ENCODE assay signal across 8 cellular contexts in the genomic region with DNA sequence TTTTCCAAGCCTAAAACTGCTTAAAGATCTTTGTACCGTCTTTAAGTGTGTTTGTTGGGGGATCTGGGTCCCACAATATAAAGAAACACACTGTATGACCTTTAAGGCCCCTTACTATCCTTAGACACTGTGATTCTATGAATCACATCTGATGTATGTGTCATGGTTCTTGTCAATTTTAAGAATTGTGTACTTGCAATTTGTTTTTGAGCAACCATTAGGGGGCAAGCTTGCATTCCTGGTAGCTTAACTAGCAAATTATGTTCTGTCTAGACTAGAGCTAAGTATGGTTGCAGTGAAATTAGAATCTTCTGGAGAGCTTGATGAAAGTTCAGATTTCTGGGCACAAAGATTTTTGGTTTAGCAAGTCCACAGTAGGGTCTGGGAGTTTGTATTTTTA.
DNase-seq lines count a peak whose midpoint lies in the region; ATAC-seq, FAIRE-seq and TF ChIP-seq lines count a peak whose summit lies in the region.

No MANE protein-coding gene starts in this region.

- no peaks in the 10 kb centered on the region for H3K79me2 ChIP-seq in PC-3 (ENCODE audit: low read length)

- TF ChIP-seq CTCF in A549 (IDR thresholded peaks at IDR 0.05) (peak; percentile 70), GM12872 (IDR thresholded peaks at IDR 0.05; ENCODE audit: insufficient read depth, low read depth, low read length) (peak; percentile 60), PC-3 (conservative IDR thresholded peaks at IDR 0.05; ENCODE audit: low read depth, low read length) (peak; percentile 80), epithelial cell of proximal tubule (conservative IDR thresholded peaks at IDR 0.05; ENCODE audit: low read depth, low read length) (peak; percentile 79), gastrocnemius medialis (IDR thresholded peaks at IDR 0.05 in 4 of 5, conservative IDR thresholded peaks at IDR 0.05 in 1 of 5) (peak in 1 of 5 experiments; percentile 8)

- H3K4me1 ChIP-seq in A549, result peaks cover 16% of the 10 kb centered on the region
- H3K4me1 ChIP-seq in PC-3 (ENCODE audit: insufficient read depth, low read length), result peaks cover 46% of the 10 kb centered on the region
- H3K4me1 ChIP-seq in gastrocnemius medialis, result no peaks in the 10 kb centered on the region

- FAIRE-seq in A549 (lab: Jason Lieb, UNC), result peak; percentile 91

- H3K9me3 ChIP-seq in A549, result no peaks in the 10 kb centered on the region
- no peaks in the 10 kb centered on the region for H3K9me3 ChIP-seq in PC-3 (ENCODE audit: low read length)
- H3K9me3 ChIP-seq in gastrocnemius medialis, result no peaks in the 10 kb centered on the region

- H3K4me2 ChIP-seq in A549, result no peak overlapping the region
- no peak overlapping the region for H3K4me2 ChIP-seq in PC-3 (ENCODE audit: low read length)

- H3K4me3 ChIP-seq in A549 (no peak overlapping the region), PC-3 (ENCODE audit: low read length) (no peak overlapping the region), epithelial cell of proximal tubule (ENCODE audit: low read depth, low read length) (no peak overlapping the region), gastrocnemius medialis (no peak overlapping the region)

- TF ChIP-seq POLR2A in A549 (IDR thresholded peaks at IDR 0.05; ENCODE audit: low read length) (no peak), gastrocnemius medialis (IDR thresholded peaks at IDR 0.05) (no peak)

- no peaks in the 10 kb centered on the region for H3K9me2 ChIP-seq in PC-3 (replicated peaks; ENCODE audit: low read length)

- CTCF ChIA-PET in A549 (lab: Yijun Ruan, JAX) (interaction anchor here (0.6 to 2.4 kb wide), 21 partner anchors 9 to 436 kb away, joined by 3 to 17 read pairs (median 4); no protein-coding TSS in a partner anchor), PC-3 (lab: Charles Lee) (interaction anchor here (0.6 to 1.6 kb wide), 2 partner anchors 57 to 435 kb away, joined by 3 to 13 read pairs; no protein-coding TSS in a partner anchor)

- H3K27ac ChIP-seq in A549 (no peak overlapping the region), PC-3 (ENCODE audit: low read length) (no peak overlapping the region; the same call in 1 of the 2 replicates), gastrocnemius medialis (no peak overlapping the region)

- DNase-seq in A549 (ENCODE audit: low read depth in 1 of 2, low spot score in 1 of 2) (peak; percentile 38 to 69), PC-3 (peak; percentile 75), epithelial cell of proximal tubule (ENCODE audit: low read depth) (peak; percentile 29), sciatic nerve (ENCODE audit: low spot score) (no peak), middle frontal gyrus (ENCODE audit: extremely low spot score, low spot score) (no peak), gastrocnemius medialis (no peak)

- H3F3A ChIP-seq in PC-3 (ENCODE audit: low read length, unreplicated experiment), result no peaks in the 10 kb centered on the region

- in situ Hi-C loops in gastrocnemius medialis (cut with MboI; ENCODE audit: low sequenced_read_pairs in 4 of 4), result no loop called here

- ATAC-seq in A549, result peak; percentile 91
- peak; percentile 52 for ATAC-seq in HG03135 (IDR thresholded peaks at IDR 0.05; ENCODE audit: unreplicated experiment)
- peak; percentile 50 for ATAC-seq in PC-3
- peak; percentile 65 for ATAC-seq in sciatic nerve
- no peak for ATAC-seq in gastrocnemius medialis

- H3K27me3 ChIP-seq in PC-3 (ENCODE audit: low read length) (no peaks in the 10 kb centered on the region), gastrocnemius medialis (no peaks in the 10 kb centered on the region)

- no TSS peak for BruUV-seq in PC-3 (replicated peaks; lab: Mats Ljungman, UMichigan)

- H2AFZ ChIP-seq in PC-3 (ENCODE audit: low read length), result no peak overlapping the region

- TF ChIP-seq RAD21 in A549 (conservative IDR thresholded peaks at IDR 0.05 in 1 of 2, IDR thresholded peaks at IDR 0.05 in 1 of 2), result peak; percentile 81 to 91

- POLR2A ChIA-PET in A549 (lab: Yijun Ruan, JAX) (no interaction called here), PC-3 (lab: Charles Lee; ENCODE audit: unreplicated experiment) (no interaction called here)

- no peak for TF ChIP-seq EP300 in A549 (IDR thresholded peaks at IDR 0.05)

- no peaks in the 10 kb centered on the region for H3K36me3 ChIP-seq in PC-3 (ENCODE audit: low read depth, low read length)
- H3K36me3 ChIP-seq in gastrocnemius medialis, result no peaks in the 10 kb centered on the region

- no peaks in the 10 kb centered on the region for H4K20me1 ChIP-seq in PC-3 (ENCODE audit: low read length)

- intact Hi-C loops in PC-3 (cut with micrococcal nuclease) (loop anchor here (1.0 to 10.0 kb wide), 3 partner anchors 98 to 342 kb away; no protein-coding TSS in a partner anchor), sciatic nerve (cut with DNase I) (no loop called here), gastrocnemius medialis (cut with DNase I; ENCODE audit: low total_unique reads) (loop anchor here (5.0 kb wide), 1 partner anchor 57 kb away; no protein-coding TSS in a partner anchor)

- H3K9ac ChIP-seq in PC-3 (ENCODE audit: low read length), result no peak overlapping the region

- 9% methylated on average over 1 of the region's 1 CpG for whole genome bisulfite sequencing in A549 (ENCODE audit: missing lambda C conversion rate)

TF ChIP-seq in A549, 52 proteins besides CTCF, POLR2A, EP300 and RAD21:
- TF ChIP-seq SMC3 (IDR thresholded peaks at IDR 0.05), result peak; percentile 77
- TF ChIP-seq FOSL2 (IDR thresholded peaks at IDR 0.05), result no peak
- peak; percentile 53 for TF ChIP-seq FOSL2 (CRISPR knock-in tag; IDR thresholded peaks at IDR 0.05)
- TF ChIP-seq NPAS2 (CRISPR knock-in tag; IDR thresholded peaks at IDR 0.05; ENCODE audit: borderline replicate concordance), result no peak

Comparison
In these comparisons a context has a peak if more than half of its experiments do, and no peak if none do; other contexts are left out.
1. ATAC-seq: peak in A549 (2 of 2), HG03135 (single experiment), PC-3 (single experiment) and sciatic nerve (single experiment); none in gastrocnemius medialis (0 of 2).
2. DNase-seq: peak in A549 (2 of 2), PC-3 (single experiment) and epithelial cell of proximal tubule (single experiment); none in sciatic nerve (single experiment), middle frontal gyrus (single experiment) and gastrocnemius medialis (0 of 2).